Comparison of ENCODE assay signal across 1 cellular context in genomic region chr3:160449660-160450598, GRCh38.
TF ChIP-seq lines count a peak whose summit lies in the region.

Gene TRIM59 (minus strand): TSS chr3:160449786. CDS start chr3:160439183, 10,603 bp downstream.

TF ChIP-seq in HepG2, 621 proteins besides CTCF, POLR2A, EP300 and RAD21 (continued from another document and continues in another):
- TF ChIP-seq ZSCAN5A (CRISPR knock-in tag; IDR thresholded peaks at IDR 0.05; ENCODE audit: borderline replicate concordance) (peak; percentile 73; the same call in 1 of the 2 replicates), PREB (CRISPR knock-in tag; IDR thresholded peaks at IDR 0.05) (no peak), ZNF543 (CRISPR knock-in tag; IDR thresholded peaks at IDR 0.05) (no peak), ZHX1 (CRISPR knock-in tag; IDR thresholded peaks at IDR 0.05; ENCODE audit: low read depth) (no peak), ZNF83 (CRISPR knock-in tag; IDR thresholded peaks at IDR 0.05; ENCODE audit: borderline replicate concordance) (no peak), CCDC6 (CRISPR knock-in tag; IDR thresholded peaks at IDR 0.05) (no peak), CREBL2 (CRISPR knock-in tag; IDR thresholded peaks at IDR 0.05; ENCODE audit: borderline replicate concordance) (no peak), ATF1 (CRISPR knock-in tag; IDR thresholded peaks at IDR 0.05) (no peak), YY1 (IDR thresholded peaks at IDR 0.05; ENCODE audit: insufficient read depth, insufficient replicate concordance, low read depth, low read length) (no peak), ZNF503 (CRISPR knock-in tag; IDR thresholded peaks at IDR 0.05) (no peak), ZNF609 (CRISPR knock-in tag; IDR thresholded peaks at IDR 0.05; ENCODE audit: borderline replicate concordance) (no peak), CBX5 (CRISPR knock-in tag; IDR thresholded peaks at IDR 0.05; ENCODE audit: borderline replicate concordance) (no peak), SP2 (CRISPR knock-in tag; IDR thresholded peaks at IDR 0.05) (no peak), ZNF501 (CRISPR knock-in tag; IDR thresholded peaks at IDR 0.05) (peak; percentile 51; the same call in 1 of the 2 replicates), NFATC3 (CRISPR knock-in tag; IDR thresholded peaks at IDR 0.05) (no peak), ZMYM2 (CRISPR knock-in tag; IDR thresholded peaks at IDR 0.05) (no peak), HOXA9 (CRISPR knock-in tag; IDR thresholded peaks at IDR 0.05; ENCODE audit: borderline replicate concordance) (no peak), ZNF75D (CRISPR knock-in tag; IDR thresholded peaks at IDR 0.05; ENCODE audit: borderline replicate concordance) (no peak), ZNF576 (CRISPR knock-in tag; IDR thresholded peaks at IDR 0.05) (no peak), ZNF24 (IDR thresholded peaks at IDR 0.05) (no peak), TAF1 (CRISPR knock-in tag; IDR thresholded peaks at IDR 0.05) (peak; percentile 36; the same call in 1 of the 2 replicates), REST (IDR thresholded peaks at IDR 0.05; ENCODE audit: borderline replicate concordance in 1 of 2, low read depth in 1 of 2, low read length in 2 of 2) (no peak), NCOR1 (IDR thresholded peaks at IDR 0.05; ENCODE audit: borderline replicate concordance, low read length) (no peak), SAP130 (CRISPR knock-in tag; IDR thresholded peaks at IDR 0.05; ENCODE audit: low read depth) (peak; percentile 39; the same call in 1 of the 2 replicates), HMGXB3 (CRISPR knock-in tag; IDR thresholded peaks at IDR 0.05; ENCODE audit: borderline replicate concordance) (no peak), TEAD2 (CRISPR knock-in tag; IDR thresholded peaks at IDR 0.05) (no peak), ETS1 (CRISPR knock-in tag; IDR thresholded peaks at IDR 0.05) (no peak), RBFOX2 (IDR thresholded peaks at IDR 0.05; ENCODE audit: low read depth, low read length) (peak; percentile 77)
